ENCODE assay signal across 7 cellular contexts in the genomic region with DNA sequence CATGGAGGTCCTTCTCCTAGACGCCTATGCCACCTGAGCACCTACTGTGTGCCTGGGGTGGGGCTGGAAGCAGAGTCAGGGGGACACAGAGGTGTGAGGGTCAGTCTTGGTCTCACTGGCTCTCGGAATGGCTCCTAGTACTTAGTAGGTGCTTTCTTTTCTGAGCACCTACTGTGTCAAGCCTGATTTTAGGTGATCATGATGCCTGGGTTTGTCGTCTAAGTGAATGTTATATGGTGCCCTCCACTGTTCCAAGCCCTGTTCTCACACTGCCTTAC. TPM values are rescaled to one million over a fixed set of nuclear protein-coding genes. Genes with fewer than 3 reads are reported as not detected.
"Had no signal": no experiment of that assay in that cellular context is flagged by ENCODE, and none has a peak within 500 bp of the region (broad histone marks: within the 10 kb centered on the region; RNA-seq: fewer than 3 reads in every experiment).

No MANE protein-coding gene starts in this region.

- FAIRE-seq: HTR-8/SVneo had no signal

- H3K27ac ChIP-seq: HL-60 had no signal

- DNase-seq: IMR-90, KBM-7, KG1 had no signal

RNA-seq across cellular contexts. Expression of gene MYH14, which starts 20.0 kb away (rescaled TPM):
- total RNA-seq: HT1080, IMR-90 had no signal
- polyA plus RNA-seq: IgD-negative memory B cell, IMR-90 had no signal
